8 cellular contexts compared by ENCODE assay signal in genomic region chr6:31079656-31080261, GRCh38. TPM values are rescaled to one million over a fixed set of nuclear protein-coding genes. Genes with fewer than 3 reads are reported as not detected.
DNase-seq lines count a peak whose midpoint lies in the region; ATAC-seq and TF ChIP-seq lines count a peak whose summit lies in the region.

No MANE protein-coding gene starts in this region.

- H3K9me3 ChIP-seq in SJCRH30 (replicated peaks) = no peaks in the 10 kb centered on the region
- no peaks in the 10 kb centered on the region for H3K9me3 ChIP-seq in osteoblast (ENCODE audit: low read depth, low read length)
- H3K9me3 ChIP-seq in thymus (ENCODE audit: control insufficient read depth) = no peaks in the 10 kb centered on the region

- no peaks in the 10 kb centered on the region for H3K36me3 ChIP-seq in SJCRH30
- H3K36me3 ChIP-seq in osteoblast (ENCODE audit: insufficient read depth, low read length) = no peaks in the 10 kb centered on the region
- no peaks in the 10 kb centered on the region for H3K36me3 ChIP-seq in thymus (ENCODE audit: control insufficient read depth, insufficient read depth)

- no peaks in the 10 kb centered on the region for H3K27me3 ChIP-seq in SJCRH30
- no peaks in the 10 kb centered on the region for H3K27me3 ChIP-seq in osteoblast (ENCODE audit: insufficient read depth, low read length)
- no peaks in the 10 kb centered on the region for H3K27me3 ChIP-seq in thymus (ENCODE audit: control insufficient read depth, insufficient read depth)

- ATAC-seq in GM21360 (IDR thresholded peaks at IDR 0.05; ENCODE audit: unreplicated experiment) = no peak

- H4K20me1 ChIP-seq in osteoblast (ENCODE audit: insufficient read depth, low read length) = no peaks in the 10 kb centered on the region

- peak overlapping the region; percentile 73 for H2AFZ ChIP-seq in osteoblast (ENCODE audit: low read length)

- 25% methylated on average over 22 of the region's 22 CpGs for WGBS in thymus

- TF ChIP-seq CTCF in fibroblast of villous mesenchyme (IDR thresholded peaks at IDR 0.05; ENCODE audit: insufficient read depth, low read depth, low read length) (peak; percentile 84), osteoblast (IDR thresholded peaks at IDR 0.05; ENCODE audit: extremely low read depth, low read depth, low read length) (peak; percentile 82)

- H3K4me3 ChIP-seq in SJCRH30 (no peak overlapping the region), fibroblast of villous mesenchyme (ENCODE audit: low read depth, low read length) (no peak overlapping the region), osteoblast (ENCODE audit: insufficient read depth, low read length) (no peak overlapping the region), thymus (ENCODE audit: low read length) (peak overlapping the region; percentile 26)

- H3K4me2 ChIP-seq in osteoblast (ENCODE audit: insufficient read depth, low read length) = peak overlapping the region; percentile 75

- DNase-seq in COR-L47 (lab: John Stamatoyannopoulos, UW) (peak; percentile 52), LHCN-M2 (ENCODE audit: low read depth) (peak; percentile 56), SJCRH30 (peak; percentile 58 to 72), fibroblast of villous mesenchyme (ENCODE audit: low read depth) (peak; percentile 64), osteoblast (ENCODE audit: insufficient read length, low spot score, missing footprints) (peak; percentile 84)
- DNase-seq in activated effector memory CD4-positive, alpha-beta T cell treated with anti-CD3 and anti-CD28 coated beads, Interleukin-2, amount 50 U/mL, for 16 hours = peak; percentile 86

- H3K27ac ChIP-seq in SJCRH30 (no peak overlapping the region), osteoblast (ENCODE audit: low read depth, low read length) (no peak overlapping the region), thymus (ENCODE audit: low read depth) (no peak overlapping the region)

- H3K4me1 ChIP-seq in SJCRH30 = peaks cover 12% of the 10 kb centered on the region
- H3K4me1 ChIP-seq in osteoblast (ENCODE audit: insufficient read depth, low read length) = peaks cover 29% of the 10 kb centered on the region
- no peaks in the 10 kb centered on the region for H3K4me1 ChIP-seq in thymus (ENCODE audit: control insufficient read depth, insufficient read depth, low read length)

- H3K79me2 ChIP-seq in osteoblast (ENCODE audit: insufficient read depth, low read length) = no peaks in the 10 kb centered on the region

RNA-seq across cellular contexts. Expression of gene C6orf15, which starts 32.6 kb away (rescaled TPM):
- total RNA-seq in LHCN-M2 (2014; rRNA removed) = 0.40 and 0.71 TPM in 2 replicates
- 1.5 TPM for polyA plus RNA-seq in LHCN-M2 (2012)
- total RNA-seq in SJCRH30 (2014; rRNA removed; shearing (Covaris generic)) = 2.3 and 3.4 TPM in 2 replicates
- total RNA-seq in fibroblast of villous mesenchyme = not detected in 2 replicates
- total RNA-seq in osteoblast = not detected in 2 replicates
- 24.6 TPM for polyA plus RNA-seq in thymus

RNA-seq across cellular contexts. Expression of gene PSORS1C1, which starts 34.8 kb away (rescaled TPM):
- total RNA-seq in LHCN-M2 (2014; rRNA removed) = 0.64 and 0.69 TPM in 2 replicates
- 3.1 TPM for polyA plus RNA-seq in LHCN-M2 (2012)
- 0.48 and 0.67 TPM in 2 replicates for total RNA-seq in SJCRH30 (2014; rRNA removed; shearing (Covaris generic))
- 0.97 and 3.0 TPM in 2 replicates for total RNA-seq in fibroblast of villous mesenchyme
- 1.2 and 2.2 TPM in 2 replicates for total RNA-seq in osteoblast
- polyA plus RNA-seq in thymus = 2.0 TPM

RNA-seq across cellular contexts. Expression of gene CDSN, which starts 40.5 kb away (rescaled TPM):
- total RNA-seq in LHCN-M2 (2014; rRNA removed) = not detected in 2 replicates
- 0.23 TPM for polyA plus RNA-seq in LHCN-M2 (2012)
- total RNA-seq in SJCRH30 (2014; rRNA removed; shearing (Covaris generic)) = 0.06 TPM in 1 of 2 replicates, not detected in the other
- not detected in 2 replicates for total RNA-seq in fibroblast of villous mesenchyme
- total RNA-seq in osteoblast = not detected in 2 replicates
- 6.2 TPM for polyA plus RNA-seq in thymus

RNA-seq across cellular contexts. Expression of gene PSORS1C2, which starts 59.1 kb away (rescaled TPM):
- total RNA-seq in LHCN-M2 (2014; rRNA removed) (not detected in 2 replicates), fibroblast of villous mesenchyme (not detected in 2 replicates), osteoblast (not detected in 2 replicates)
- 0.05 TPM for polyA plus RNA-seq in LHCN-M2 (2012)
- total RNA-seq in SJCRH30 (2014; rRNA removed; shearing (Covaris generic)) = not detected in 2 replicates
- polyA plus RNA-seq in thymus = 16.4 TPM
